Comparison of ENCODE assay signal across 22 cellular contexts in genomic region chr4:146343776-146344175, GRCh38.
"Had no signal": no experiment of that assay in that cellular context is flagged by ENCODE, and none has a peak within 500 bp of the region (broad histone marks: within the 10 kb centered on the region; RNA-seq: fewer than 3 reads in every experiment).

No MANE protein-coding gene starts in this region.

- H3K9ac ChIP-seq: neural progenitor cell had no signal

- H2AFZ ChIP-seq: neural progenitor cell had no signal

- H3K27me3 ChIP-seq: neural progenitor cell, neutrophil, ovary, right atrium auricular region, right lobe of liver, tibial nerve, upper lobe of right lung had no signal

- H3K4me1 ChIP-seq: left ventricle myocardium inferior, neural progenitor cell, right atrium auricular region, right lobe of liver, upper lobe of right lung had no signal

- H3K36me3 ChIP-seq: left ventricle myocardium inferior, neural progenitor cell, neutrophil, ovary, right atrium auricular region, right lobe of liver, tibial nerve, upper lobe of right lung had no signal

- FAIRE-seq: urothelium cell line had no signal

- H3K9me3 ChIP-seq: left ventricle myocardium inferior, neutrophil, ovary, right atrium auricular region, right lobe of liver, tibial nerve, upper lobe of right lung had no signal

- H3K4me3 ChIP-seq: left ventricle myocardium inferior, lung, neural progenitor cell, ovary, right atrium auricular region, right lobe of liver, smooth muscle cell, tibial nerve, upper lobe of right lung had no signal

- DNase-seq: islet precursor cell; left ventricle myocardium inferior; mesendoderm; naive B cell; natural killer cell; nephron progenitor cell; ovary; right lobe of liver; stimulated activated CD4-positive, alpha-beta T cell treated with anti-CD3 and anti-CD28 coated beads, Interleukin-1b, Interleukin-23, amount 100 ng/mL, for 48 hours; stimulated activated CD4-positive, alpha-beta T cell treated with anti-CD3 and anti-CD28 coated beads, Interleukin-2, amount 100 ng/mL, for 48 hours; stimulated activated CD4-positive, alpha-beta T cell treated with anti-CD3 and anti-CD28 coated beads, Interleukin-4, amount 100 ng/mL, for 4 hours; stimulated activated CD8-positive, alpha-beta memory T cell treated with anti-CD3 and anti-CD28 coated beads, Interleukin-4, amount 100 ng/mL, for 48 hours; stimulated activated naive CD4-positive, alpha-beta T cell treated with Interleukin-2 at 50 U/mL for 16 hours; substantia nigra; upper lobe of right lung had no signal

- H3K4me2 ChIP-seq: neural progenitor cell, smooth muscle cell had no signal

- H3K27ac ChIP-seq: left ventricle myocardium inferior, neural progenitor cell, neutrophil, ovary, right atrium auricular region, right lobe of liver, tibial nerve, upper lobe of right lung had no signal
